ENCODE assay signal across 31 cellular contexts in genomic region chr5:75891020-75891419, GRCh38.
"Had no signal": no experiment of that assay in that cellular context is flagged by ENCODE, and none has a peak within 500 bp of the region (broad histone marks: within the 10 kb centered on the region; RNA-seq: fewer than 3 reads in every experiment).

No MANE protein-coding gene starts in this region.

- H3K9me3 ChIP-seq: adrenal gland, body of pancreas, breast epithelium had no signal

- H3K27ac ChIP-seq: adrenal gland, body of pancreas, brain microvascular endothelial cell, breast epithelium, VCaP had no signal

- H3K27me3 ChIP-seq: adrenal gland, body of pancreas, brain microvascular endothelial cell, breast epithelium had no signal

- H3K4me1 ChIP-seq: adrenal gland, body of pancreas, breast epithelium had no signal

- DNase-seq: activated B cell treated with CpG ODN at 0.5 μM for 24 hours; activated CD4-positive, alpha-beta memory T cell treated with anti-CD3 and anti-CD28 coated beads for 36 hours; activated CD4-positive, alpha-beta T cell treated with anti-CD3 and anti-CD28 coated beads for 4 hours; activated CD4-positive, alpha-beta T cell treated with anti-CD3 and anti-CD28 coated beads, Interleukin-2, amount 10 ng/mL, durations not matched to agents 24 days and 14 days; activated CD4-positive, alpha-beta T cell treated with anti-CD3 and anti-CD28 coated beads, Interleukin-2, amount 50 U/mL, for 1 hour; activated CD4-positive, alpha-beta T cell treated with anti-CD3 and anti-CD28 coated beads, Interleukin-2, amount 50 U/mL, for 4 hours; activated CD4-positive, CD25-positive, alpha-beta regulatory T cell treated with anti-CD3 and anti-CD28 coated beads, Interleukin-2, amount 50 U/mL, for 72 hours; activated CD8-positive, alpha-beta memory T cell treated with anti-CD3 and anti-CD28 coated beads, Interleukin-2, amount 50 U/mL, for 4 hours; activated CD8-positive, alpha-beta T cell treated with anti-CD3 and anti-CD28 coated beads for 36 hours; activated effector memory CD4-positive, alpha-beta T cell treated with anti-CD3 and anti-CD28 coated beads, Interleukin-2, amount 50 U/mL, for 16 hours; activated gamma-delta T cell treated with Interleukin-2 at 50 U/mL for 16 hours; activated naive CD4-positive, alpha-beta T cell; activated naive CD4-positive, alpha-beta T cell treated with anti-CD3 and anti-CD28 coated beads for 36 hours; activated naive CD4-positive, alpha-beta T cell treated with anti-CD3 and anti-CD28 coated beads, Interleukin-2, amount 50 U/mL, for 16 hours; activated naive CD8-positive, alpha-beta T cell treated with anti-CD3 and anti-CD28 coated beads for 36 hours; activated T-cell treated with anti-CD3 and anti-CD28 coated beads for 4 hours; activated T-cell treated with anti-CD3 and anti-CD28 coated beads, Interleukin-2, amount 50 U/mL, for 1 hour; activated T-cell treated with anti-CD3 and anti-CD28 coated beads, Interleukin-2, amount 50 U/mL, for 4 hours; activated T-cell treated with anti-CD3 and anti-CD28 coated beads, Interleukin-2, amount 50 U/mL, for 72 hours; adrenal gland; amniotic stem cell; aorta; body of pancreas; brain microvascular endothelial cell; central memory CD4-positive, alpha-beta T cell; T-helper 2 cell; T-helper 9 cell had no signal

- H3K4me3 ChIP-seq: adrenal gland, body of pancreas, breast epithelium had no signal

- H3K36me3 ChIP-seq: adrenal gland, brain microvascular endothelial cell, breast epithelium had no signal

- FAIRE-seq: astrocyte, TTC549 had no signal
